2 cellular contexts compared by ENCODE assay signal in the genomic region with DNA sequence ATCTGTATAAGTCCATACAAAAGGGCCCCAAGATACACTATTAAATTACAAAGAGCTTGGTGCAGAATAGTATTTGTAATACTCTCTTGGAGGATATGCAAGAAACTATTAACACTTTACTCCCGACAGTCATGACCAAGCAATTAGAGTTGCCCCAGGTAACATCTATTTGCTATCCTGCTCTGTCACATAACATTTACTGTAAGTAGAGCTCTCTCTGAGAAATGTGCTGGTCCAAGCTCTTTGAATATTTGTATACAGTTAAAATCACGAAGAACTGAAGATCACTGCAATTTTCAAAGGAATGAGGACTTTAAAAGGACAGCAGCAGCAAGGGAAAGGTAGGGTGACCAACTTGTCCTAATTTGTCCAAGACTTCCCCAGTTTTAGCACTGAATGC.
TF ChIP-seq lines count a peak whose summit lies in the region.

No MANE protein-coding gene starts in this region.

TF ChIP-seq in A549, 52 proteins besides CTCF, POLR2A, EP300 and RAD21 (continued from another document):
- TF ChIP-seq, protein P1, sequence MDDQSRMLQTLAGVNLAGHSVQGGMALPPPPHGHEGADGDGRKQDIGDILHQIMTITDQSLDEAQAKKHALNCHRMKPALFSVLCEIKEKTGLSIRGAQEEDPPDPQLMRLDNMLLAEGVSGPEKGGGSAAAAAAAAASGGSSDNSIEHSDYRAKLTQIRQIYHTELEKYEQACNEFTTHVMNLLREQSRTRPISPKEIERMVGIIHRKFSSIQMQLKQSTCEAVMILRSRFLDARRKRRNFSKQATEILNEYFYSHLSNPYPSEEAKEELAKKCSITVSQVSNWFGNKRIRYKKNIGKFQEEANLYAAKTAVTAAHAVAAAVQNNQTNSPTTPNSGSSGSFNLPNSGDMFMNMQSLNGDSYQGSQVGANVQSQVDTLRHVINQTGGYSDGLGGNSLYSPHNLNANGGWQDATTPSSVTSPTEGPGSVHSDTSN (IDR thresholded peaks at IDR 0.05), result no peak
- peak; percentile 2 for TF ChIP-seq MAFK (IDR thresholded peaks at IDR 0.05; ENCODE audit: partially characterized antibody)

TF ChIP-seq in IMR-90, 13 proteins besides CTCF, POLR2A, EP300 and RAD21:
- TF ChIP-seq, protein P2, sequence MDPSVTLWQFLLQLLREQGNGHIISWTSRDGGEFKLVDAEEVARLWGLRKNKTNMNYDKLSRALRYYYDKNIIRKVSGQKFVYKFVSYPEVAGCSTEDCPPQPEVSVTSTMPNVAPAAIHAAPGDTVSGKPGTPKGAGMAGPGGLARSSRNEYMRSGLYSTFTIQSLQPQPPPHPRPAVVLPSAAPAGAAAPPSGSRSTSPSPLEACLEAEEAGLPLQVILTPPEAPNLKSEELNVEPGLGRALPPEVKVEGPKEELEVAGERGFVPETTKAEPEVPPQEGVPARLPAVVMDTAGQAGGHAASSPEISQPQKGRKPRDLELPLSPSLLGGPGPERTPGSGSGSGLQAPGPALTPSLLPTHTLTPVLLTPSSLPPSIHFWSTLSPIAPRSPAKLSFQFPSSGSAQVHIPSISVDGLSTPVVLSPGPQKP (IDR thresholded peaks at IDR 0.05; ENCODE audit: borderline replicate concordance, low read depth, low read length), result no peak
- TF ChIP-seq MXI1 (IDR thresholded peaks at IDR 0.05; ENCODE audit: borderline replicate concordance, low read depth, low read length) (no peak), NFE2L2 (IDR thresholded peaks at IDR 0.05; ENCODE audit: low read depth, low read length) (no peak), SMC3 (IDR thresholded peaks at IDR 0.05; ENCODE audit: low read depth, low read length) (no peak), RFX5 (IDR thresholded peaks at IDR 0.05; ENCODE audit: low read depth, low read length) (no peak)
- TF ChIP-seq, protein P3, sequence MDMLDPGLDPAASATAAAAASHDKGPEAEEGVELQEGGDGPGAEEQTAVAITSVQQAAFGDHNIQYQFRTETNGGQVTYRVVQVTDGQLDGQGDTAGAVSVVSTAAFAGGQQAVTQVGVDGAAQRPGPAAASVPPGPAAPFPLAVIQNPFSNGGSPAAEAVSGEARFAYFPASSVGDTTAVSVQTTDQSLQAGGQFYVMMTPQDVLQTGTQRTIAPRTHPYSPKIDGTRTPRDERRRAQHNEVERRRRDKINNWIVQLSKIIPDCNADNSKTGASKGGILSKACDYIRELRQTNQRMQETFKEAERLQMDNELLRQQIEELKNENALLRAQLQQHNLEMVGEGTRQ (IDR thresholded peaks at IDR 0.05; ENCODE audit: low read depth, low read length), result no peak
